1 cellular context compared by ENCODE assay signal in genomic region chr16:67068212-67068753, GRCh38.
A peak's percentile ranks its signal among the peaks of the same experiment; 100 is the strongest.
TF ChIP-seq lines count a peak whose summit lies in the region.

No MANE protein-coding gene starts in this region.

TF ChIP-seq in HepG2, 621 proteins besides CTCF, POLR2A, EP300 and RAD21 (continued from another document):
- TF ChIP-seq, protein P1, sequence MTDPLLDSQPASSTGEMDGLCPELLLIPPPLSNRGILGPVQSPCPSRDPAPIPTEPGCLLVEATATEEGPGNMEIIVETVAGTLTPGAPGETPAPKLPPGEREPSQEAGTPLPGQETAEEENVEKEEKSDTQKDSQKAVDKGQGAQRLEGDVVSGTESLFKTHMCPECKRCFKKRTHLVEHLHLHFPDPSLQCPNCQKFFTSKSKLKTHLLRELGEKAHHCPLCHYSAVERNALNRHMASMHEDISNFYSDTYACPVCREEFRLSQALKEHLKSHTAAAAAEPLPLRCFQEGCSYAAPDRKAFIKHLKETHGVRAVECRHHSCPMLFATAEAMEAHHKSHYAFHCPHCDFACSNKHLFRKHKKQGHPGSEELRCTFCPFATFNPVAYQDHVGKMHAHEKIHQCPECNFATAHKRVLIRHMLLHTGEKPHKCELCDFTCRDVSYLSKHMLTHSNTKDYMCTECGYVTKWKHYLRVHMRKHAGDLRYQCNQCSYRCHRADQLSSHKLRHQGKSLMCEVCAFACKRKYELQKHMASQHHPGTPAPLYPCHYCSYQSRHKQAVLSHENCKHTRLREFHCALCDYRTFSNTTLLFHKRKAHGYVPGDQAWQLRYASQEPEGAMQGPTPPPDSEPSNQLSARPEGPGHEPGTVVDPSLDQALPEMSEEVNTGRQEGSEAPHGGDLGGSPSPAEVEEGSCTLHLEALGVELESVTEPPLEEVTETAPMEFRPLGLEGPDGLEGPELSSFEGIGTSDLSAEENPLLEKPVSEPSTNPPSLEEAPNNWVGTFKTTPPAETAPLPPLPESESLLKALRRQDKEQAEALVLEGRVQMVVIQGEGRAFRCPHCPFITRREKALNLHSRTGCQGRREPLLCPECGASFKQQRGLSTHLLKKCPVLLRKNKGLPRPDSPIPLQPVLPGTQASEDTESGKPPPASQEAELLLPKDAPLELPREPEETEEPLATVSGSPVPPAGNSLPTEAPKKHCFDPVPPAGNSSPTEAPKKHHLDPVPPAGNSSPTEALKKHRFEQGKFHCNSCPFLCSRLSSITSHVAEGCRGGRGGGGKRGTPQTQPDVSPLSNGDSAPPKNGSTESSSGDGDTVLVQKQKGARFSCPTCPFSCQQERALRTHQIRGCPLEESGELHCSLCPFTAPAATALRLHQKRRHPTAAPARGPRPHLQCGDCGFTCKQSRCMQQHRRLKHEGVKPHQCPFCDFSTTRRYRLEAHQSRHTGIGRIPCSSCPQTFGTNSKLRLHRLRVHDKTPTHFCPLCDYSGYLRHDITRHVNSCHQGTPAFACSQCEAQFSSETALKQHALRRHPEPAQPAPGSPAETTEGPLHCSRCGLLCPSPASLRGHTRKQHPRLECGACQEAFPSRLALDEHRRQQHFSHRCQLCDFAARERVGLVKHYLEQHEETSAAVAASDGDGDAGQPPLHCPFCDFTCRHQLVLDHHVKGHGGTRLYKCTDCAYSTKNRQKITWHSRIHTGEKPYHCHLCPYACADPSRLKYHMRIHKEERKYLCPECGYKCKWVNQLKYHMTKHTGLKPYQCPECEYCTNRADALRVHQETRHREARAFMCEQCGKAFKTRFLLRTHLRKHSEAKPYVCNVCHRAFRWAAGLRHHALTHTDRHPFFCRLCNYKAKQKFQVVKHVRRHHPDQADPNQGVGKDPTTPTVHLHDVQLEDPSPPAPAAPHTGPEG (CRISPR knock-in tag; IDR thresholded peaks at IDR 0.05), result no peak
- TF ChIP-seq FOXP1 (IDR thresholded peaks at IDR 0.05) (no peak), FOXP1 (CRISPR knock-in tag; IDR thresholded peaks at IDR 0.05) (peak; percentile 51; the same call in 1 of the 2 replicates), ATM (IDR thresholded peaks at IDR 0.05; ENCODE audit: borderline replicate concordance) (no peak), ZNF510 (CRISPR knock-in tag; IDR thresholded peaks at IDR 0.05; ENCODE audit: low read depth) (no peak), FOXA3 (CRISPR knock-in tag; IDR thresholded peaks at IDR 0.05) (peak; percentile 42; the same call in 1 of the 2 replicates), SIX4 (CRISPR knock-in tag; IDR thresholded peaks at IDR 0.05) (no peak), ZFP1 (CRISPR knock-in tag; IDR thresholded peaks at IDR 0.05) (no peak), ZNF496 (CRISPR knock-in tag; IDR thresholded peaks at IDR 0.05; ENCODE audit: insufficient replicate concordance) (no peak), MNT (IDR thresholded peaks at IDR 0.05) (no peak), KMT2B (CRISPR knock-in tag; IDR thresholded peaks at IDR 0.05) (no peak), CREB1 (IDR thresholded peaks at IDR 0.05) (0 out of 2 replicates have a peak, but pooled peaks have one; percentile 6), CREB1 (CRISPR knock-in tag; IDR thresholded peaks at IDR 0.05) (no peak), ZNF296 (CRISPR knock-in tag; conservative IDR thresholded peaks at IDR 0.05) (no peak), SNAPC4 (CRISPR knock-in tag; IDR thresholded peaks at IDR 0.05) (no peak), ZNF121 (CRISPR knock-in tag; IDR thresholded peaks at IDR 0.05) (peak; percentile 97), FOXA1 (IDR thresholded peaks at IDR 0.05) (no peak), FOXA1 (CRISPR knock-in tag; IDR thresholded peaks at IDR 0.05) (0 out of 2 replicates have a peak, but pooled peaks have one; percentile 34), DNMT1 (CRISPR knock-in tag; IDR thresholded peaks at IDR 0.05) (no peak)
- TF ChIP-seq, protein P2, sequence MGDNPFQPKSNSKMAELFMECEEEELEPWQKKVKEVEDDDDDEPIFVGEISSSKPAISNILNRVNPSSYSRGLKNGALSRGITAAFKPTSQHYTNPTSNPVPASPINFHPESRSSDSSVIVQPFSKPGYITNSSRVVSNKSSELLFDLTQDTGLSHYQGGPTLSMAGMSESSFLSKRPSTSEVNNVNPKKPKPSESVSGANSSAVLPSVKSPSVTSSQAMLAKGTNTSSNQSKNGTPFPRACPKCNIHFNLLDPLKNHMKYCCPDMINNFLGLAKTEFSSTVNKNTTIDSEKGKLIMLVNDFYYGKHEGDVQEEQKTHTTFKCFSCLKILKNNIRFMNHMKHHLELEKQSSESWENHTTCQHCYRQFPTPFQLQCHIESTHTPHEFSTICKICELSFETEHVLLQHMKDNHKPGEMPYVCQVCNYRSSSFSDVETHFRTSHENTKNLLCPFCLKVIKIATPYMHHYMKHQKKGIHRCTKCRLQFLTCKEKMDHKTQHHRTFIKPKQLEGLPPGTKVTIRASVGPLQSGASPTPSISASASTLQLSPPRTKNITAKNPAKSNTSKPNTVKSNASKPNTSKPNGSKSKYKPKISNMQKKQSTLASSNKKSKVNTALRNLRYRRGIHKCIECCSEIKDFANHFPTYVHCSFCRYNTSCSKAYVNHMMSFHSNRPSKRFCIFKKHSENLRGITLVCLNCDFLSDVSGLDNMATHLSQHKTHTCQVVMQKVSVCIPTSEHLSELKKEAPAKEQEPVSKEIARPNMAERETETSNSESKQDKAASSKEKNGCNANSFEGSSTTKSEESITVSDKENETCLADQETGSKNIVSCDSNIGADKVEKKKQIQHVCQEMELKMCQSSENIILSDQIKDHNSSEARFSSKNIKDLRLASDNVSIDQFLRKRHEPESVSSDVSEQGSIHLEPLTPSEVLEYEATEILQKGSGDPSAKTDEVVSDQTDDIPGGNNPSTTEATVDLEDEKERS (CRISPR knock-in tag; IDR thresholded peaks at IDR 0.05), result no peak
